In genomic region chr6:45626087-45626891, GRCh38 we compare ENCODE assay signal across 13 cellular contexts.
DNase-seq lines count a peak whose midpoint lies in the region; ATAC-seq and TF ChIP-seq lines count a peak whose summit lies in the region.
"Had no signal": no experiment of that assay in that cellular context is flagged by ENCODE, and none has a peak within 500 bp of the region (broad histone marks: within the 10 kb centered on the region; RNA-seq: fewer than 3 reads in every experiment).

No MANE protein-coding gene starts in this region.

- CTCF ChIA-PET in MCF 10A (lab: Yijun Ruan, JAX): interaction anchor here (0.7 kb wide), 1 partner anchor 124 kb away, joined by 3 read pairs; no protein-coding TSS in a partner anchor

- H3K4me3 ChIP-seq in breast epithelium (no peak overlapping the region), SJSA1 (no peak overlapping the region), fibroblast of mammary gland (ENCODE audit: control insufficient read depth, low read depth, low read length) (no peak overlapping the region)
- H3K4me3 ChIP-seq: ovary had no signal

- H3K27me3 Mint-ChIP-seq in MCF 10A (ENCODE audit: insufficient read depth, unreplicated experiment): no peaks in the 10 kb centered on the region
- H3K27me3 Mint-ChIP-seq in stimulated activated naive CD8-positive, alpha-beta T cell treated with anti-CD3 and anti-CD28 coated beads, Interleukin-15, amount 100 ng/mL, for 72 hours: peaks cover 8% of the 10 kb centered on the region
- H3K27me3 Mint-ChIP-seq: CD4-positive, CD25-positive, alpha-beta regulatory T cell had no signal

- peaks cover 29% of the 10 kb centered on the region for H3K4me1 Mint-ChIP-seq in MCF 10A (ENCODE audit: insufficient read depth, unreplicated experiment)
- H3K4me1 Mint-ChIP-seq in stimulated activated naive CD8-positive, alpha-beta T cell treated with anti-CD3 and anti-CD28 coated beads, Interleukin-15, amount 100 ng/mL, for 72 hours: peaks cover 48% of the 10 kb centered on the region

- H3K27me3 ChIP-seq in breast epithelium (no peaks in the 10 kb centered on the region), SJSA1 (replicated peaks) (no peaks in the 10 kb centered on the region)
- H3K27me3 ChIP-seq: ovary had no signal

- H3K27ac Mint-ChIP-seq in MCF 10A (ENCODE audit: low read depth, unreplicated experiment): peak overlapping the region; percentile 25
- H3K27ac Mint-ChIP-seq in stimulated activated naive CD8-positive, alpha-beta T cell treated with anti-CD3 and anti-CD28 coated beads, Interleukin-15, amount 100 ng/mL, for 72 hours: no peak overlapping the region

- H3K9me3 ChIP-seq in breast epithelium (no peaks in the 10 kb centered on the region), SJSA1 (replicated peaks) (no peaks in the 10 kb centered on the region)
- H3K9me3 ChIP-seq: ovary had no signal

- no peaks in the 10 kb centered on the region for H3K36me3 Mint-ChIP-seq in MCF 10A (ENCODE audit: insufficient read depth, unreplicated experiment)
- H3K36me3 Mint-ChIP-seq: CD4-positive, CD25-positive, alpha-beta regulatory T cell had no signal

- no peak for TF ChIP-seq POLR2A in breast epithelium (IDR thresholded peaks at IDR 0.05)

- H3K27ac ChIP-seq in breast epithelium (no peak overlapping the region), SJSA1 (peak overlapping the region; percentile 43)
- H3K27ac ChIP-seq: ovary had no signal

- H3K4me3 Mint-ChIP-seq in MCF 10A (ENCODE audit: unreplicated experiment): no peak overlapping the region
- H3K4me3 Mint-ChIP-seq in stimulated activated naive CD8-positive, alpha-beta T cell treated with anti-CD3 and anti-CD28 coated beads, Interleukin-15, amount 100 ng/mL, for 72 hours: no peak overlapping the region
- H3K4me3 Mint-ChIP-seq: CD4-positive, CD25-positive, alpha-beta regulatory T cell had no signal

- no peaks in the 10 kb centered on the region for H3K36me3 ChIP-seq in breast epithelium
- no peaks in the 10 kb centered on the region for H3K36me3 ChIP-seq in SJSA1
- H3K36me3 ChIP-seq: ovary had no signal

- DNase-seq in MCF 10A (ENCODE audit: unreplicated experiment) (peak; percentile 97), breast epithelium (ENCODE audit: low spot score in 2 of 2) (no peak), SJSA1 (ENCODE audit: low read depth in 1 of 2, low spot score in 2 of 2) (peak; percentile 56 to 70), fibroblast of mammary gland (ENCODE audit: low read depth) (peak; percentile 99), OCI-M2 (lab: John Stamatoyannopoulos, UW; ENCODE audit: unreplicated experiment) (no peak), SHP77 treated with DMSO at 0.1 percent for 48 hours (lab: John Stamatoyannopoulos, UW) (no peak), NCI-H2196 (lab: John Stamatoyannopoulos, UW; ENCODE audit: unreplicated experiment) (no peak)
- DNase-seq in stimulated activated naive CD8-positive, alpha-beta T cell treated with anti-CD3 and anti-CD28 coated beads, Interleukin-15, amount 100 ng/mL, for 72 hours: peak in 1 of 2 donors; percentile 37
- DNase-seq: CD4-positive, CD25-positive, alpha-beta regulatory T cell; effector CD4-positive, alpha-beta T cell; kidney; NCI-H2081 treated with DMSO at 0.1 percent for 48 hours; ovary had no signal

- no peaks in the 10 kb centered on the region for H3K9me3 Mint-ChIP-seq in MCF 10A (ENCODE audit: unreplicated experiment)
- peaks cover 4 to 15% of the 10 kb centered on the region in 2 donors for H3K9me3 Mint-ChIP-seq in stimulated activated naive CD8-positive, alpha-beta T cell treated with anti-CD3 and anti-CD28 coated beads, Interleukin-15, amount 100 ng/mL, for 72 hours

- POLR2A ChIA-PET in MCF 10A (lab: Yijun Ruan, JAX): interaction anchor here (0.6 kb wide), 1 partner anchor 42 kb away, joined by 4 read pairs; no protein-coding TSS in a partner anchor

- H3K4me1 ChIP-seq in breast epithelium (no peaks in the 10 kb centered on the region), SJSA1 (replicated peaks) (peaks cover 38% of the 10 kb centered on the region)

- no peak for TF ChIP-seq CTCF in MCF 10A (IDR thresholded peaks at IDR 0.05; ENCODE audit: unreplicated experiment)
- TF ChIP-seq CTCF in breast epithelium (IDR thresholded peaks at IDR 0.05): no peak
- TF ChIP-seq CTCF in fibroblast of mammary gland (conservative IDR thresholded peaks at IDR 0.05; ENCODE audit: control insufficient read depth, insufficient read depth, low read depth, low read length): no peak

- BruUV-seq in MCF 10A (replicated peaks; lab: Mats Ljungman, UMichigan): no TSS peak

- intact Hi-C loops in MCF 10A (cut with micrococcal nuclease): no loop called here
- intact Hi-C loops in breast epithelium (cut with DNase I; ENCODE audit: low total_unique reads): no loop called here

- ATAC-seq in stimulated activated naive CD8-positive, alpha-beta T cell treated with anti-CD3 and anti-CD28 coated beads, Interleukin-15, amount 100 ng/mL, for 72 hours: peak; percentile 73

Comparison
In these comparisons a context has a peak if more than half of its experiments do, and no peak if none do; other contexts are left out.
1. DNase-seq: peak in MCF 10A (single experiment), SJSA1 (2 of 2) and fibroblast of mammary gland (single experiment); none in breast epithelium (0 of 2), OCI-M2 (single experiment), SHP77 treated with DMSO at 0.1 percent for 48 hours (single experiment) and NCI-H2196 (single experiment).